In genomic region chr14:24241829-24242443, GRCh38 we compare ENCODE assay signal across 8 cellular contexts. TPM values are rescaled to one million over a fixed set of nuclear protein-coding genes. Genes with fewer than 3 reads are reported as not detected.
DNase-seq lines count a peak whose midpoint lies in the region; ATAC-seq, FAIRE-seq and TF ChIP-seq lines count a peak whose summit lies in the region.

No MANE protein-coding gene starts in this region.

- no peak for FAIRE-seq in GM12891 (lab: Jason Lieb, UNC)

- peak overlapping the region; percentile 63 for H3K4me3 ChIP-seq in NB4 (ENCODE audit: low read depth, low read length)
- peak overlapping the region; percentile 73 for H3K4me3 ChIP-seq in astrocyte of the cerebellum (ENCODE audit: low read depth, low read length)

- intact Hi-C loops in sciatic nerve (cut with DNase I), result loop anchor here (5.0 to 10.0 kb wide), 2 partner anchors 55 to 193 kb away; partner anchors contain the start of genes DHRS1 and NOP9

- no peak for TF ChIP-seq CTCF in NB4 (IDR thresholded peaks at IDR 0.05; ENCODE audit: low read depth, low read length)
- peak; percentile 51 for TF ChIP-seq CTCF in astrocyte of the cerebellum (IDR thresholded peaks at IDR 0.05; ENCODE audit: low read depth, low read length, missing control alignments)

- in situ Hi-C loops in astrocyte of the cerebellum (cut with HindIII; ENCODE audit: low sequenced_read_pairs), result no loop called here

- ATAC-seq in HG02610 (IDR thresholded peaks at IDR 0.05; ENCODE audit: unreplicated experiment) (peak; percentile 85), sciatic nerve (peak; percentile 96)

- peak; percentile 95 for DNase-seq in GM12891 (ENCODE audit: insufficient read length, low spot score)
- DNase-seq in NB4 (ENCODE audit: low read depth), result peak; percentile 93
- DNase-seq in T-helper 1 cell, result peak; percentile 90 to 96 (median 93)
- DNase-seq in astrocyte of the cerebellum (ENCODE audit: low read depth), result peak; percentile 75
- peak; percentile 97 to 99 for DNase-seq in hippocampal formation (lab: John Stamatoyannopoulos, UW)
- peak; percentile 96 for DNase-seq in sciatic nerve (ENCODE audit: low spot score)
- DNase-seq in pons (ENCODE audit: low spot score), result no peak

- TF ChIP-seq POLR2A in GM12891 (IDR thresholded peaks at IDR 0.05; ENCODE audit: low read depth, low read length) (no peak), NB4 (IDR thresholded peaks at IDR 0.05; ENCODE audit: extremely low read depth, insufficient read length) (no peak)

TF ChIP-seq in GM12891, 5 proteins besides CTCF, POLR2A, EP300 and RAD21:
- TF ChIP-seq PAX5 (IDR thresholded peaks at IDR 0.05; ENCODE audit: insufficient read depth, low read length, severe bottlenecking) (peak; percentile 45), TAF1 (IDR thresholded peaks at IDR 0.05; ENCODE audit: low read depth, low read length) (no peak)

RNA-seq across cellular contexts. Expression of gene TINF2, which starts 0.5 kb away (rescaled TPM):
- 36.6 TPM for polyA plus RNA-seq in GM12891 (2012; ENCODE audit: low read depth, missing spikeins)
- total RNA-seq in sciatic nerve, result 81.1 TPM

RNA-seq across cellular contexts. Expression of gene GMPR2, which starts 9.2 kb away (rescaled TPM):
- polyA plus RNA-seq in GM12891 (2012; ENCODE audit: low read depth, missing spikeins), result 50.7 TPM
- 52.0 TPM for total RNA-seq in sciatic nerve

RNA-seq across cellular contexts. Expression of gene NEDD8, which starts 9.8 kb away (rescaled TPM):
- 288 TPM for polyA plus RNA-seq in GM12891 (2012; ENCODE audit: low read depth, missing spikeins)
- total RNA-seq in sciatic nerve, result 132 TPM

RNA-seq across cellular contexts. Expression of gene TGM1, which starts 21.0 kb away (rescaled TPM):
- 0.91 TPM for polyA plus RNA-seq in GM12891 (2012; ENCODE audit: low read depth, missing spikeins)
- total RNA-seq in sciatic nerve, result 13.2 TPM

RNA-seq across cellular contexts. Expression of gene MDP1, which starts 26.1 kb away (rescaled TPM):
- polyA plus RNA-seq in GM12891 (2012; ENCODE audit: low read depth, missing spikeins), result 20.5 TPM
- total RNA-seq in sciatic nerve, result 13.8 TPM
